Comparison of ENCODE assay signal across 26 cellular contexts in genomic region chr20:60507087-60507684, GRCh38.
"Had no signal": no experiment of that assay in that cellular context is flagged by ENCODE, and none has a peak within 500 bp of the region (broad histone marks: within the 10 kb centered on the region; RNA-seq: fewer than 3 reads in every experiment).

No MANE protein-coding gene starts in this region.

- DNase-seq: effector memory CD8-positive, alpha-beta T cell; erythroblast; foreskin fibroblast; gastrocnemius medialis; heart left ventricle; kidney; mucosa of descending colon; naive B cell; stimulated activated CD4-positive, alpha-beta T cell treated with anti-CD3 and anti-CD28 coated beads, Interleukin-2, amount 100 ng/mL, for 24 hours; stimulated activated CD4-positive, alpha-beta T cell treated with anti-CD3 and anti-CD28 coated beads, Interleukin-4, amount 100 ng/mL, for 24 hours; stimulated activated naive CD4-positive, alpha-beta T cell treated with Interleukin-2 at 50 U/mL for 16 hours; stomach; thyroid gland; trophoblast cell had no signal

- H3K4me3 ChIP-seq: gastrocnemius medialis, heart left ventricle, hepatocyte, lung, mucosa of descending colon, neural progenitor cell, right atrium auricular region, smooth muscle cell, stomach, thyroid gland had no signal

- H3K27ac Mint-ChIP-seq: dendritic cell treated with granulocyte-macrophage colony-stimulating factor and Interleukin-4, amounts not matched to agents 40 ng/mL and 50 ng/mL, for 4 days; effector memory CD8-positive, alpha-beta T cell; memory B cell; mesothelial cell of epicardium; naive B cell; natural killer cell treated with Interleukin-12 subunit alpha and Interleukin-12 subunit beta and Interleukin-15 and Interleukin-18, amount 100 ng/mL, for 72 hours; neural progenitor cell; progenitor cell of endocrine pancreas; stimulated activated effector memory CD8-positive, alpha-beta T cell treated with anti-CD3 and anti-CD28 coated beads, Interleukin-12 subunit alpha, Interleukin-12 subunit beta, amount 100 ng/mL, for 72 hours had no signal

- H3K27me3 Mint-ChIP-seq: dendritic cell treated with granulocyte-macrophage colony-stimulating factor and Interleukin-4, amounts not matched to agents 40 ng/mL and 50 ng/mL, for 4 days had no signal

- H3K4me3 Mint-ChIP-seq: dendritic cell treated with granulocyte-macrophage colony-stimulating factor and Interleukin-4, amounts not matched to agents 40 ng/mL and 50 ng/mL, for 4 days; effector memory CD8-positive, alpha-beta T cell; memory B cell; mesothelial cell of epicardium; naive B cell; natural killer cell treated with Interleukin-12 subunit alpha and Interleukin-12 subunit beta and Interleukin-15 and Interleukin-18, amount 100 ng/mL, for 72 hours; neural progenitor cell; stimulated activated effector memory CD8-positive, alpha-beta T cell treated with anti-CD3 and anti-CD28 coated beads, Interleukin-12 subunit alpha, Interleukin-12 subunit beta, amount 100 ng/mL, for 72 hours had no signal

- H3K9me3 ChIP-seq: gastrocnemius medialis, heart left ventricle, mucosa of descending colon, right atrium auricular region, stomach, thyroid gland had no signal

- H3K4me1 ChIP-seq: gastrocnemius medialis, heart left ventricle, parathyroid adenoma, right atrium auricular region, stomach, thyroid gland had no signal

- H3K27ac ChIP-seq: gastrocnemius medialis, heart left ventricle, hepatocyte, neural progenitor cell, parathyroid adenoma, right atrium auricular region, stomach, thyroid gland had no signal

- H3K36me3 ChIP-seq: gastrocnemius medialis, heart left ventricle, neural progenitor cell, right atrium auricular region, stomach, thyroid gland had no signal

- H3K36me3 Mint-ChIP-seq: memory B cell; mesothelial cell of epicardium; naive B cell; natural killer cell treated with Interleukin-12 subunit alpha and Interleukin-12 subunit beta and Interleukin-15 and Interleukin-18, amount 100 ng/mL, for 72 hours; neural progenitor cell; stimulated activated effector memory CD8-positive, alpha-beta T cell treated with anti-CD3 and anti-CD28 coated beads, Interleukin-12 subunit alpha, Interleukin-12 subunit beta, amount 100 ng/mL, for 72 hours had no signal

- H3K27me3 ChIP-seq: gastrocnemius medialis, neural progenitor cell, right atrium auricular region, stomach, thyroid gland had no signal

- H3K4me1 Mint-ChIP-seq: memory B cell; naive B cell; stimulated activated effector memory CD8-positive, alpha-beta T cell treated with anti-CD3 and anti-CD28 coated beads, Interleukin-12 subunit alpha, Interleukin-12 subunit beta, amount 100 ng/mL, for 72 hours had no signal

- H3K9me3 Mint-ChIP-seq: dendritic cell treated with granulocyte-macrophage colony-stimulating factor and Interleukin-4, amounts not matched to agents 40 ng/mL and 50 ng/mL, for 4 days; effector memory CD8-positive, alpha-beta T cell; mesothelial cell of epicardium; natural killer cell treated with Interleukin-12 subunit alpha and Interleukin-12 subunit beta and Interleukin-15 and Interleukin-18, amount 100 ng/mL, for 72 hours; neural progenitor cell; stimulated activated effector memory CD8-positive, alpha-beta T cell treated with anti-CD3 and anti-CD28 coated beads, Interleukin-12 subunit alpha, Interleukin-12 subunit beta, amount 100 ng/mL, for 72 hours had no signal
